ENCODE assay signal across 3 cellular contexts in genomic region chr3:194638991-194639605, GRCh38.
TF ChIP-seq lines count a peak whose summit lies in the region.

No MANE protein-coding gene starts in this region.

TF ChIP-seq in SK-N-SH, 30 proteins besides CTCF, POLR2A, EP300 and RAD21:
- TF ChIP-seq EZH2phosphoT487 (IDR thresholded peaks at IDR 0.05; ENCODE audit: borderline replicate concordance, low read depth): no peak
- no peak for TF ChIP-seq MXI1 (IDR thresholded peaks at IDR 0.05; ENCODE audit: low read depth, low read length)
- no peak for TF ChIP-seq CHD2 (IDR thresholded peaks at IDR 0.05; ENCODE audit: low read length, partially characterized antibody)
- no peak for TF ChIP-seq RCOR1 (IDR thresholded peaks at IDR 0.05; ENCODE audit: low read length)
- TF ChIP-seq RXRA (IDR thresholded peaks at IDR 0.05; ENCODE audit: borderline replicate concordance, low read depth): no peak
- TF ChIP-seq POLR2AphosphoS5 (IDR thresholded peaks at IDR 0.05; ENCODE audit: low read depth, low read length): no peak
- TF ChIP-seq YY1 (IDR thresholded peaks at IDR 0.05; ENCODE audit: low read depth): no peak
- TF ChIP-seq, protein P1, sequence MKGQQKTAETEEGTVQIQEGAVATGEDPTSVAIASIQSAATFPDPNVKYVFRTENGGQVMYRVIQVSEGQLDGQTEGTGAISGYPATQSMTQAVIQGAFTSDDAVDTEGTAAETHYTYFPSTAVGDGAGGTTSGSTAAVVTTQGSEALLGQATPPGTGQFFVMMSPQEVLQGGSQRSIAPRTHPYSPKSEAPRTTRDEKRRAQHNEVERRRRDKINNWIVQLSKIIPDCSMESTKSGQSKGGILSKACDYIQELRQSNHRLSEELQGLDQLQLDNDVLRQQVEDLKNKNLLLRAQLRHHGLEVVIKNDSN (IDR thresholded peaks at IDR 0.05; ENCODE audit: borderline replicate concordance, low read depth): no peak
- no peak for TF ChIP-seq TCF12 (IDR thresholded peaks at IDR 0.05)
TF ChIP-seq in SK-N-SH: peak in this region for 0.

TF ChIP-seq in SK-N-SH treated with all-trans-retinoic acid at 6 μM for 48 hours, 23 proteins besides CTCF, POLR2A, EP300 and RAD21:
- TF ChIP-seq RARB (CRISPR knock-in tag; IDR thresholded peaks at IDR 0.05) (no peak), OSR1 (CRISPR knock-in tag; IDR thresholded peaks at IDR 0.05) (no peak), ARNTL (CRISPR knock-in tag; IDR thresholded peaks at IDR 0.05; ENCODE audit: borderline replicate concordance, low read depth) (no peak), ISL1 (CRISPR knock-in tag; IDR thresholded peaks at IDR 0.05) (no peak), CSDC2 (CRISPR knock-in tag; IDR thresholded peaks at IDR 0.05) (no peak), ESRRG (CRISPR knock-in tag; IDR thresholded peaks at IDR 0.05) (no peak), TCF4 (CRISPR knock-in tag; IDR thresholded peaks at IDR 0.05; ENCODE audit: borderline replicate concordance) (no peak), ZNF565 (CRISPR knock-in tag; conservative IDR thresholded peaks at IDR 0.05; ENCODE audit: low read depth) (no peak), TOX (CRISPR knock-in tag; IDR thresholded peaks at IDR 0.05; ENCODE audit: borderline replicate concordance) (no peak), ZFP30 (CRISPR knock-in tag; IDR thresholded peaks at IDR 0.05) (no peak), CREB5 (CRISPR knock-in tag; IDR thresholded peaks at IDR 0.05; ENCODE audit: low read depth) (no peak)
- TF ChIP-seq, protein P2, sequence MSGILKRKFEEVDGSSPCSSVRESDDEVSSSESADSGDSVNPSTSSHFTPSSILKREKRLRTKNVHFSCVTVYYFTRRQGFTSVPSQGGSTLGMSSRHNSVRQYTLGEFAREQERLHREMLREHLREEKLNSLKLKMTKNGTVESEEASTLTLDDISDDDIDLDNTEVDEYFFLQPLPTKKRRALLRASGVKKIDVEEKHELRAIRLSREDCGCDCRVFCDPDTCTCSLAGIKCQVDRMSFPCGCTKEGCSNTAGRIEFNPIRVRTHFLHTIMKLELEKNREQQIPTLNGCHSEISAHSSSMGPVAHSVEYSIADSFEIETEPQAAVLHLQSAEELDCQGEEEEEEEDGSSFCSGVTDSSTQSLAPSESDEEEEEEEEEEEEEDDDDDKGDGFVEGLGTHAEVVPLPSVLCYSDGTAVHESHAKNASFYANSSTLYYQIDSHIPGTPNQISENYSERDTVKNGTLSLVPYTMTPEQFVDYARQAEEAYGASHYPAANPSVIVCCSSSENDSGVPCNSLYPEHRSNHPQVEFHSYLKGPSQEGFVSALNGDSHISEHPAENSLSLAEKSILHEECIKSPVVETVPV (CRISPR knock-in tag; IDR thresholded peaks at IDR 0.05): no peak

TF ChIP-seq in endothelial cell of umbilical vein, 7 proteins besides CTCF, POLR2A, EP300 and RAD21:
- TF ChIP-seq MAX (IDR thresholded peaks at IDR 0.05; ENCODE audit: insufficient read depth, insufficient read length): no peak
- TF ChIP-seq POLR2AphosphoS5 (IDR thresholded peaks at IDR 0.05; ENCODE audit: insufficient read depth, low read depth, low read length): no peak
- TF ChIP-seq JUN (IDR thresholded peaks at IDR 0.05; ENCODE audit: borderline replicate concordance, insufficient read depth, insufficient read length, low read depth): no peak
- no peak for TF ChIP-seq MYC (IDR thresholded peaks at IDR 0.05; ENCODE audit: low read depth, low read length)
- no peak for TF ChIP-seq FOS (IDR thresholded peaks at IDR 0.05; ENCODE audit: borderline replicate concordance, insufficient read depth, low read length)
- no peak for TF ChIP-seq EZH2 (IDR thresholded peaks at IDR 0.05; ENCODE audit: borderline replicate concordance, low read depth, low read length, severe bottlenecking)
